In the genomic region with DNA sequence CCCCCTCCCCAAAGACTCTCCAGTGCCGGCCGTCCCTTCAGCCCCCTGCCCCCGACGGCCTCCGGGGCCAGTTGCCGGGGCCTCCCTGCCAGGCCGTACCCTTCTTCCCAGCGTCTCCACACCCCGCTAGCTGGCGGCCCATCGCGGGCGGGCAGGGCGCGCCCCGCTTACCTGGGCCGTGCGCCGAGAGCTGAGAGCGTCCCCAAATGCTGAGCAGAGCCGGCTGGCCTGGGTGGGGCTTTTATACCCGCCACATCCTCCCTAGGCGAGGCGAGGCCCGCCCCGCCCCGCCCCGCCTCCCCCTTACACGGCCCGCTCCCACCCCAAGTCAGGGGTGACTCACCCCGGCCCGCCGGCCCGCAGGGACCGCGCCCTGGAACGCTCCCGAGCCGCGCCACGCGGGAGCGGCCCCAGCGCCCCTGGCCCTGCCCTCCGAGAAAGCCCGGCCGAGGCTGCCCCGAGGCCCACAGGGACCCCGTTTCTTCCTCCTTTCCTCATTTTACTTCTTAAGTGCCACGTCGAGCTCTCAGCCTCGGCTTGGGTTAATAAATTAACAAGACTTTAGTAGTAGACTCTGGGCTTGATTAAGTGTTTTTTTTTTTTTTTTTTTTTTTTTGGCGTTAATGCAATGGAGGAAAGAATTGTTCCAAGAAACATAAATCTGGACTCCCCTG, we compare ENCODE assay signal across 8 cellular contexts.
DNase-seq lines count a peak whose midpoint lies in the region; ATAC-seq and TF ChIP-seq lines count a peak whose summit lies in the region.

Gene ANXA2, minus strand, starts transcription at position 215 of the 674 bp plus-strand sequence. CDS start 11,911 bp downstream, outside the sequence.

- H3K27me3 ChIP-seq in muscle layer of duodenum (ENCODE audit: low read depth, low read length): no peaks in the 10 kb centered on the region

- H3K36me3 ChIP-seq in muscle layer of duodenum (ENCODE audit: control insufficient read depth in 1 of 2, insufficient read depth in 2 of 2, low read length in 2 of 2): peaks cover 8 to 10% of the 10 kb centered on the region in 2 donors

- peaks cover 21 to 32% of the 10 kb centered on the region in 2 donors for H3K4me1 ChIP-seq in muscle layer of duodenum (ENCODE audit: control insufficient read depth in 1 of 2, insufficient read depth in 2 of 2, low read length in 2 of 2)

- H3K27ac Mint-ChIP-seq in stimulated activated memory B cell treated with anti-CD40 and anti-IgM and Interleukin-4, amounts not matched to agents 10 μg/mL and 1 μg/mL and 100 μg/mL, for 72 hours: peak within 1 kb of the TSS; percentile 85

- H3K9me3 Mint-ChIP-seq in stimulated activated memory B cell treated with anti-CD40 and anti-IgM and Interleukin-4, amounts not matched to agents 10 μg/mL and 1 μg/mL and 100 μg/mL, for 72 hours: no peaks in the 10 kb centered on the region

- peak within 1 kb of the TSS; percentile 99 for H3K27ac ChIP-seq in muscle layer of duodenum (ENCODE audit: low read length)

- no peaks in the 10 kb centered on the region for H3K27me3 Mint-ChIP-seq in stimulated activated memory B cell treated with anti-CD40 and anti-IgM and Interleukin-4, amounts not matched to agents 10 μg/mL and 1 μg/mL and 100 μg/mL, for 72 hours

- ATAC-seq in HG02970 (IDR thresholded peaks at IDR 0.05; ENCODE audit: low FRiP score, unreplicated experiment): peak; percentile 64
- peak; percentile 90 for ATAC-seq in stimulated activated memory B cell treated with anti-CD40 and anti-IgM and Interleukin-4, amounts not matched to agents 10 μg/mL and 1 μg/mL and 100 μg/mL, for 72 hours

- peak; percentile 65 for DNase-seq in SIG-M5 treated with dmso at 0.1 percent for 504 hours (lab: John Stamatoyannopoulos, UW; ENCODE audit: unreplicated experiment)
- no peak for DNase-seq in SIG-M5 (lab: John Stamatoyannopoulos, UW)
- peak; percentile 82 for DNase-seq in NOMO-1 treated with dmso at 0.1 percent for 144 hours (lab: John Stamatoyannopoulos, UW; ENCODE audit: unreplicated experiment)
- DNase-seq in activated CD8-positive, alpha-beta memory T cell treated with anti-CD3 and anti-CD28 coated beads, Interleukin-2, amount 50 U/mL, for 48 hours: peak; percentile 87
- DNase-seq in epithelial cell of esophagus (ENCODE audit: low read depth): peak; percentile 94

- H3K4me3 Mint-ChIP-seq in stimulated activated memory B cell treated with anti-CD40 and anti-IgM and Interleukin-4, amounts not matched to agents 10 μg/mL and 1 μg/mL and 100 μg/mL, for 72 hours: peak within 1 kb of the TSS; percentile 85

- peak within 1 kb of the TSS; percentile 96 for H3K4me3 ChIP-seq in epithelial cell of esophagus (ENCODE audit: low read length)
- peak within 1 kb of the TSS; percentile 66 to 73 for H3K4me3 ChIP-seq in muscle layer of duodenum (ENCODE audit: low read depth in 1 of 2, low read length in 2 of 2)

- peaks cover 21% of the 10 kb centered on the region for H3K36me3 Mint-ChIP-seq in stimulated activated memory B cell treated with anti-CD40 and anti-IgM and Interleukin-4, amounts not matched to agents 10 μg/mL and 1 μg/mL and 100 μg/mL, for 72 hours

- no peak for TF ChIP-seq CTCF in epithelial cell of esophagus (IDR thresholded peaks at IDR 0.05; ENCODE audit: insufficient read depth, low read depth, low read length, missing control alignments)

- no peaks in the 10 kb centered on the region for H3K9me3 ChIP-seq in muscle layer of duodenum (ENCODE audit: control insufficient read depth in 1 of 2, low read length in 2 of 2)

- peaks cover 47% of the 10 kb centered on the region for H3K4me1 Mint-ChIP-seq in stimulated activated memory B cell treated with anti-CD40 and anti-IgM and Interleukin-4, amounts not matched to agents 10 μg/mL and 1 μg/mL and 100 μg/mL, for 72 hours
